Comparison of ENCODE assay signal across 9 cellular contexts in the genomic region with DNA sequence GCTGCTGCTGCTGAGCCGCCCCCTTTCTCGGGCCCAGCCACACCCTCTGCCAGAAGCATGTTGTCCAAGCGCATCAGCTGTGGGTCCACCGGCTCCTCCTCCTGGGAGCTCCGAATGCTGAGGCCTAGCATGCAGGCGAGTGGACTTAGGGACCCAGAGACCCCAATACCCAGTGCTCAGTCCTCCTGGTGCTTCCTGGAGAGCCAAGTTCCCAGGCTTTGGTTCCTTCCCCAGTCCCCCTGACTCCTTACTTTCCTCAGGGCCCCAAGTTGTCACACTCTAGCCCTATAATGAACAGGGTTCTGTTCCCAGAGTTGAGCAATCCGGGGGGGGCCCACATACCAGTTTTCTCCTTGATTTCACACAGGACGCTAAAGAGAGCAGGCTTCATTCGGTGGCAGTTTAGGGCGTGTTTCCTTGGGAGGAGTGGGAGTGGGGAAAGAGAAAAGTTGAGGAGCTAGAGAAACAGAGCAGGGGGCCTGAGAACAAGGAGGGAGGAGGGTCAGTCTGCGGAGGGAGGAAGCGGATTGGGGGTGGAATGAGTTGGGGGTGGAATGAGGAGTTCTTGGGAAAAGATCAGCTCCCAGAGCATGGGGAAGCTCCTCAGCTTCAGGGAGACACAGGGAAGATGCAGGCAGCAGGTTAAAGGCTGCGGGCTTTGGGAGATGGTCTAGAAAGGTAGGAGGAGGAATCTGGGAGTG. TPM values are rescaled to one million over a fixed set of nuclear protein-coding genes. Genes with fewer than 3 reads are reported as not detected.
DNase-seq lines count a peak whose midpoint lies in the region; ATAC-seq, FAIRE-seq and TF ChIP-seq lines count a peak whose summit lies in the region.
"Had no signal": no experiment of that assay in that cellular context is flagged by ENCODE, and none has a peak within 500 bp of the region (broad histone marks: within the 10 kb centered on the region; RNA-seq: fewer than 3 reads in every experiment).

No MANE protein-coding gene starts in this region.

- no peaks in the 10 kb centered on the region for H3K27me3 ChIP-seq in HUES6 (ENCODE audit: control insufficient read depth, insufficient read depth, low read length)
- no peaks in the 10 kb centered on the region for H3K27me3 ChIP-seq in iPS-18a (ENCODE audit: control insufficient read depth, insufficient read depth, low read length)

- H3K27me3 Mint-ChIP-seq in stimulated activated memory B cell treated with anti-CD40 and anti-IgM and Interleukin-4, amounts not matched to agents 10 μg/mL and 1 μg/mL and 100 μg/mL, for 72 hours, result no peaks in the 10 kb centered on the region

- DNase-seq in activated naive CD4-positive, alpha-beta T cell treated with anti-CD3 and anti-CD28 coated beads, Interleukin-2, amount 50 U/mL, for 72 hours (ENCODE audit: low spot score in 2 of 2), result no peak
- DNase-seq in stimulated activated CD4-positive, alpha-beta T cell treated with anti-CD3 and anti-CD28 coated beads, Interleukin-1b, Interleukin-23, amount 100 ng/mL, for 48 hours, result no peak
- DNase-seq in urothelium cell line (ENCODE audit: low spot score) (no peak), omental fat pad (ENCODE audit: low spot score) (no peak)
- no peak for DNase-seq in activated CD4-positive, alpha-beta T cell treated with anti-CD3 and anti-CD28 coated beads for 1 hour
- DNase-seq: left colon had no signal

- peak overlapping the region; percentile 94 to 95 for H3K27ac Mint-ChIP-seq in activated naive CD4-positive, alpha-beta T cell treated with anti-CD3 and anti-CD28 coated beads, Interleukin-2, amount 50 U/mL, for 72 hours
- peak overlapping the region; percentile 92 for H3K27ac Mint-ChIP-seq in stimulated activated memory B cell treated with anti-CD40 and anti-IgM and Interleukin-4, amounts not matched to agents 10 μg/mL and 1 μg/mL and 100 μg/mL, for 72 hours

- no peak for FAIRE-seq in urothelium cell line (lab: Jason Lieb, UNC)

- H3K36me3 ChIP-seq in HUES6 (ENCODE audit: control insufficient read depth, insufficient read depth, low read length) (peaks cover 31% of the 10 kb centered on the region), iPS-18a (ENCODE audit: control insufficient read depth, low read depth, low read length) (peaks cover 19% of the 10 kb centered on the region)

- no peak overlapping the region for H3K27ac ChIP-seq in HUES6 (ENCODE audit: low read depth, low read length)
- H3K27ac ChIP-seq in iPS-18a (ENCODE audit: low read length), result no peak overlapping the region

- H3K4me1 Mint-ChIP-seq in stimulated activated memory B cell treated with anti-CD40 and anti-IgM and Interleukin-4, amounts not matched to agents 10 μg/mL and 1 μg/mL and 100 μg/mL, for 72 hours, result peaks cover 59% of the 10 kb centered on the region

- peak overlapping the region; percentile 85 for H3K4me3 Mint-ChIP-seq in stimulated activated memory B cell treated with anti-CD40 and anti-IgM and Interleukin-4, amounts not matched to agents 10 μg/mL and 1 μg/mL and 100 μg/mL, for 72 hours

- no peaks in the 10 kb centered on the region for H3K9me3 Mint-ChIP-seq in activated naive CD4-positive, alpha-beta T cell treated with anti-CD3 and anti-CD28 coated beads, Interleukin-2, amount 50 U/mL, for 72 hours
- H3K9me3 Mint-ChIP-seq in stimulated activated memory B cell treated with anti-CD40 and anti-IgM and Interleukin-4, amounts not matched to agents 10 μg/mL and 1 μg/mL and 100 μg/mL, for 72 hours, result no peaks in the 10 kb centered on the region

- H3K4me3 ChIP-seq in HUES6 (ENCODE audit: low read depth, low read length) (peak overlapping the region; percentile 53), iPS-18a (ENCODE audit: low read length) (peak overlapping the region; percentile 77)

- no peak for TF ChIP-seq CTCF in omental fat pad (IDR thresholded peaks at IDR 0.05)

- H3K9ac ChIP-seq in HUES6 (ENCODE audit: low read length), result peak overlapping the region; percentile 72
- H3K9ac ChIP-seq in iPS-18a (ENCODE audit: low read length), result peak overlapping the region; percentile 78

- peaks cover 37% of the 10 kb centered on the region for H3K4me1 ChIP-seq in HUES6 (ENCODE audit: control insufficient read depth, insufficient read depth, low read length)
- peaks cover 22% of the 10 kb centered on the region for H3K4me1 ChIP-seq in iPS-18a (ENCODE audit: control insufficient read depth, low read depth, low read length)

- H3K9me3 ChIP-seq in HUES6 (ENCODE audit: control insufficient read depth, insufficient read depth, low read depth, low read length) (no peaks in the 10 kb centered on the region), iPS-18a (ENCODE audit: control insufficient read depth, low read depth, low read length) (no peaks in the 10 kb centered on the region)

- no peak for ATAC-seq in activated naive CD4-positive, alpha-beta T cell treated with anti-CD3 and anti-CD28 coated beads, Interleukin-2, amount 50 U/mL, for 72 hours
- ATAC-seq in stimulated activated memory B cell treated with anti-CD40 and anti-IgM and Interleukin-4, amounts not matched to agents 10 μg/mL and 1 μg/mL and 100 μg/mL, for 72 hours, result no peak
- no peak for ATAC-seq in omental fat pad (ENCODE audit: low FRiP score)

- H3K36me3 Mint-ChIP-seq in activated naive CD4-positive, alpha-beta T cell treated with anti-CD3 and anti-CD28 coated beads, Interleukin-2, amount 50 U/mL, for 72 hours, result peaks cover 45 to 57% of the 10 kb centered on the region in 2 donors
- peaks cover 47% of the 10 kb centered on the region for H3K36me3 Mint-ChIP-seq in stimulated activated memory B cell treated with anti-CD40 and anti-IgM and Interleukin-4, amounts not matched to agents 10 μg/mL and 1 μg/mL and 100 μg/mL, for 72 hours

RNA-seq across cellular contexts. Expression of a gene that starts 1.5 kb away (rescaled TPM):
- total RNA-seq in activated naive CD4-positive, alpha-beta T cell treated with anti-CD3 and anti-CD28 coated beads, Interleukin-2, amount 50 U/mL, for 72 hours, result 10 to 100 TPM; 65.4 to 88.7 TPM
- total RNA-seq in omental fat pad, result 10 to 100 TPM; 27.7 to 65.3 (median 34.6) TPM

RNA-seq across cellular contexts. Expression of a gene that starts 3.9 kb away (rescaled TPM):
- 100 to 1,000 TPM in 1 of 2 donors, 10 to 100 TPM in 1; 84.9 to 151 TPM for total RNA-seq in activated naive CD4-positive, alpha-beta T cell treated with anti-CD3 and anti-CD28 coated beads, Interleukin-2, amount 50 U/mL, for 72 hours
- total RNA-seq in omental fat pad, result 10 to 100 TPM in 3 of 4 donors, 1 to 10 TPM in 1; 9.7 to 28.3 (median 23.2) TPM

RNA-seq across cellular contexts. Expression of a gene that starts 4.5 kb away (rescaled TPM):
- total RNA-seq in activated naive CD4-positive, alpha-beta T cell treated with anti-CD3 and anti-CD28 coated beads, Interleukin-2, amount 50 U/mL, for 72 hours, result 10 to 100 TPM; 21.6 to 26.3 TPM
- total RNA-seq in omental fat pad, result 1 to 10 TPM in 3 of 4 donors, under 1 TPM in 1; 0.48 to 9.3 (median 1.2) TPM

RNA-seq across cellular contexts. Expression of a gene that starts 10.3 kb away (rescaled TPM):
- total RNA-seq in activated naive CD4-positive, alpha-beta T cell treated with anti-CD3 and anti-CD28 coated beads, Interleukin-2, amount 50 U/mL, for 72 hours, result 10 to 100 TPM; 62.6 to 86.2 TPM
- total RNA-seq in omental fat pad, result 10 to 100 TPM; 35.1 to 59.1 (median 50.6) TPM

RNA-seq across cellular contexts. Expression of a gene that starts 12.6 kb away (rescaled TPM):
- 10 to 100 TPM; 33.2 to 35.0 TPM for total RNA-seq in activated naive CD4-positive, alpha-beta T cell treated with anti-CD3 and anti-CD28 coated beads, Interleukin-2, amount 50 U/mL, for 72 hours
- total RNA-seq in omental fat pad, result 10 to 100 TPM; 26.4 to 40.9 (median 35.7) TPM
